In the genomic region with DNA sequence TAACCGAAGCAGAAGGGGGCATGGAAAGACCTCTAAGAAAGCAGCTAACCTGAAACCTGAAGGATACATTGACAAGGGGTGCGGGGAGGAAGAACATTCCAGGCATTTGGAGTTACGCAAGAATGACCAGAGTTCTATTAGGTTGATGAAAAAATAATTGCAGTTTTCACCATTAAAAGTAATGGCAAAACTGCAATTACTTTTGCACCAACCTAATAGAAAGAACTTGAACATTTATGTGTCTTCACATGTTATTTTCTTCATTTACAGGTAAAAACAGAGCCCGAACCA, we compare ENCODE assay signal across 37 cellular contexts.
"Had no signal": no experiment of that assay in that cellular context is flagged by ENCODE, and none has a peak within 500 bp of the region (broad histone marks: within the 10 kb centered on the region; RNA-seq: fewer than 3 reads in every experiment).

No MANE protein-coding gene starts in this region.

- DNase-seq: activated B cell treated with CpG ODN at 0.5 μM for 24 hours; activated CD4-positive, alpha-beta memory T cell treated with anti-CD3 and anti-CD28 coated beads for 36 hours; activated CD4-positive, alpha-beta T cell treated with anti-CD3 and anti-CD28 coated beads for 4 hours; activated CD4-positive, alpha-beta T cell treated with anti-CD3 and anti-CD28 coated beads, Interleukin-2, amount 10 ng/mL, durations not matched to agents 24 days and 14 days; activated CD4-positive, alpha-beta T cell treated with anti-CD3 and anti-CD28 coated beads, Interleukin-2, amount 50 U/mL, for 1 hour; activated CD4-positive, alpha-beta T cell treated with anti-CD3 and anti-CD28 coated beads, Interleukin-2, amount 50 U/mL, for 4 hours; activated CD4-positive, CD25-positive, alpha-beta regulatory T cell treated with anti-CD3 and anti-CD28 coated beads, Interleukin-2, amount 50 U/mL, for 72 hours; activated CD8-positive, alpha-beta memory T cell treated with anti-CD3 and anti-CD28 coated beads, Interleukin-2, amount 50 U/mL, for 4 hours; activated CD8-positive, alpha-beta T cell treated with anti-CD3 and anti-CD28 coated beads for 36 hours; activated effector memory CD4-positive, alpha-beta T cell treated with anti-CD3 and anti-CD28 coated beads, Interleukin-2, amount 50 U/mL, for 16 hours; activated gamma-delta T cell treated with Interleukin-2 at 50 U/mL for 16 hours; activated naive CD4-positive, alpha-beta T cell; activated naive CD4-positive, alpha-beta T cell treated with anti-CD3 and anti-CD28 coated beads for 36 hours; activated naive CD4-positive, alpha-beta T cell treated with anti-CD3 and anti-CD28 coated beads, Interleukin-2, amount 50 U/mL, for 16 hours; activated naive CD8-positive, alpha-beta T cell treated with anti-CD3 and anti-CD28 coated beads for 36 hours; activated T-cell treated with anti-CD3 and anti-CD28 coated beads for 4 hours; activated T-cell treated with anti-CD3 and anti-CD28 coated beads, Interleukin-2, amount 50 U/mL, for 1 hour; activated T-cell treated with anti-CD3 and anti-CD28 coated beads, Interleukin-2, amount 50 U/mL, for 4 hours; activated T-cell treated with anti-CD3 and anti-CD28 coated beads, Interleukin-2, amount 50 U/mL, for 72 hours; adrenal gland; amniotic stem cell; caudate nucleus; T-helper 1 cell; T-helper 2 cell; T-helper 9 cell had no signal

- FAIRE-seq: bronchial epithelial cell, TTC549 had no signal

- H3K27ac Mint-ChIP-seq: activated B cell treated with CpG ODN at 0.5 μM for 24 hours; activated CD4-positive, alpha-beta memory T cell treated with anti-CD3 and anti-CD28 coated beads for 36 hours; activated CD4-positive, alpha-beta T cell treated with anti-CD3 and anti-CD28 coated beads, Interleukin-2, amount 10 ng/mL, durations not matched to agents 24 days and 14 days; activated CD8-positive, alpha-beta T cell treated with anti-CD3 and anti-CD28 coated beads for 36 hours; activated naive CD4-positive, alpha-beta T cell treated with anti-CD3 and anti-CD28 coated beads for 36 hours; activated naive CD4-positive, alpha-beta T cell treated with anti-CD3 and anti-CD28 coated beads, Interleukin-2, amount 50 U/mL, for 72 hours; activated naive CD8-positive, alpha-beta T cell treated with anti-CD3 and anti-CD28 coated beads for 36 hours; activated T-cell treated with anti-CD3 and anti-CD28 coated beads, Interleukin-2, amount 50 U/mL, for 72 hours; activated T-helper 1 cell treated with anti-CD3 and anti-CD28 coated beads, Interleukin-12 subunit alpha, Interleukin-12 subunit beta, Interleukin-2, Interleukin-4 antibody, amounts not matched to agents 30 ng/mL and 10 ng/mL and 1 ng/mL, durations not matched to agents 14 hours and 24 hours and 36 hours; activated T-helper 17 cell treated with anti-CD3 and anti-CD28 coated beads, Interleukin-2, amount 50 U/mL, for 72 hours; brain; T-helper 1 cell treated with Interleukin-12 subunit alpha and Interleukin-12 subunit beta and Interleukin-4 antibody, amounts not matched to agents 30 μg/mL and 1 μg/mL, for 36 hours; T-helper 2 cell treated with Interferon-gamma antibody and Interleukin-4, amounts not matched to agents 5 μg/mL and 100 μg/mL, for 36 hours had no signal

- H3K4me3 ChIP-seq: adrenal gland, ascending aorta, cardiac muscle cell had no signal

- H3K9me3 ChIP-seq: adrenal gland, ascending aorta had no signal

- H3K4me1 ChIP-seq: adrenal gland, ascending aorta had no signal

- H3K9me3 Mint-ChIP-seq: activated B cell treated with CpG ODN at 0.5 μM for 24 hours; activated CD4-positive, alpha-beta memory T cell treated with anti-CD3 and anti-CD28 coated beads for 36 hours; activated CD4-positive, alpha-beta T cell treated with anti-CD3 and anti-CD28 coated beads, Interleukin-2, amount 10 ng/mL, durations not matched to agents 24 days and 14 days; activated CD8-positive, alpha-beta T cell treated with anti-CD3 and anti-CD28 coated beads for 36 hours; activated naive CD4-positive, alpha-beta T cell treated with anti-CD3 and anti-CD28 coated beads for 36 hours; activated naive CD4-positive, alpha-beta T cell treated with anti-CD3 and anti-CD28 coated beads, Interleukin-2, amount 50 U/mL, for 72 hours; activated naive CD8-positive, alpha-beta T cell treated with anti-CD3 and anti-CD28 coated beads for 36 hours; activated T-cell treated with anti-CD3 and anti-CD28 coated beads, Interleukin-2, amount 50 U/mL, for 4 hours; activated T-cell treated with anti-CD3 and anti-CD28 coated beads, Interleukin-2, amount 50 U/mL, for 72 hours; activated T-helper 1 cell treated with anti-CD3 and anti-CD28 coated beads, Interleukin-12 subunit alpha, Interleukin-12 subunit beta, Interleukin-2, Interleukin-4 antibody, amounts not matched to agents 30 ng/mL and 10 ng/mL and 1 ng/mL, durations not matched to agents 14 hours and 24 hours and 36 hours; activated T-helper 17 cell treated with anti-CD3 and anti-CD28 coated beads, Interleukin-2, amount 50 U/mL, for 72 hours; central memory CD8-positive, alpha-beta T cell; T-helper 1 cell treated with Interleukin-12 subunit alpha and Interleukin-12 subunit beta and Interleukin-4 antibody, amounts not matched to agents 30 μg/mL and 1 μg/mL, for 36 hours; T-helper 2 cell treated with Interferon-gamma antibody and Interleukin-4, amounts not matched to agents 5 μg/mL and 100 μg/mL, for 36 hours had no signal

- H3K36me3 ChIP-seq: adrenal gland, ascending aorta, cardiac muscle cell had no signal

- H3K4me1 Mint-ChIP-seq: activated CD4-positive, alpha-beta T cell treated with anti-CD3 and anti-CD28 coated beads, Interleukin-2, amount 10 ng/mL, durations not matched to agents 24 days and 14 days; central memory CD8-positive, alpha-beta T cell had no signal

- H3K36me3 Mint-ChIP-seq: activated CD4-positive, alpha-beta memory T cell treated with anti-CD3 and anti-CD28 coated beads for 36 hours; activated naive CD4-positive, alpha-beta T cell treated with anti-CD3 and anti-CD28 coated beads, Interleukin-2, amount 50 U/mL, for 72 hours; activated naive CD8-positive, alpha-beta T cell treated with anti-CD3 and anti-CD28 coated beads for 36 hours; brain had no signal

- ATAC-seq: activated CD8-positive, alpha-beta T cell treated with anti-CD3 and anti-CD28 coated beads for 36 hours; activated naive CD4-positive, alpha-beta T cell treated with anti-CD3 and anti-CD28 coated beads, Interleukin-2, amount 50 U/mL, for 72 hours; activated T-cell treated with anti-CD3 and anti-CD28 coated beads, Interleukin-2, amount 50 U/mL, for 4 hours; activated T-cell treated with anti-CD3 and anti-CD28 coated beads, Interleukin-2, amount 50 U/mL, for 72 hours; activated T-helper 17 cell treated with anti-CD3 and anti-CD28 coated beads, Interleukin-2, amount 50 U/mL, for 72 hours had no signal

- H3K27me3 Mint-ChIP-seq: brain had no signal

- H3K27me3 ChIP-seq: adrenal gland, ascending aorta, cardiac muscle cell had no signal

- H3K4me3 Mint-ChIP-seq: activated B cell treated with CpG ODN at 0.5 μM for 24 hours; activated CD4-positive, alpha-beta memory T cell treated with anti-CD3 and anti-CD28 coated beads for 36 hours; activated CD4-positive, alpha-beta T cell treated with anti-CD3 and anti-CD28 coated beads, Interleukin-2, amount 10 ng/mL, durations not matched to agents 24 days and 14 days; activated CD8-positive, alpha-beta T cell treated with anti-CD3 and anti-CD28 coated beads for 36 hours; activated naive CD4-positive, alpha-beta T cell treated with anti-CD3 and anti-CD28 coated beads for 36 hours; activated naive CD8-positive, alpha-beta T cell treated with anti-CD3 and anti-CD28 coated beads for 36 hours; activated T-cell treated with anti-CD3 and anti-CD28 coated beads, Interleukin-2, amount 50 U/mL, for 4 hours; activated T-cell treated with anti-CD3 and anti-CD28 coated beads, Interleukin-2, amount 50 U/mL, for 72 hours; activated T-helper 1 cell treated with anti-CD3 and anti-CD28 coated beads, Interleukin-12 subunit alpha, Interleukin-12 subunit beta, Interleukin-2, Interleukin-4 antibody, amounts not matched to agents 30 ng/mL and 10 ng/mL and 1 ng/mL, durations not matched to agents 14 hours and 24 hours and 36 hours; activated T-helper 17 cell treated with anti-CD3 and anti-CD28 coated beads, Interleukin-2, amount 50 U/mL, for 72 hours; brain; central memory CD8-positive, alpha-beta T cell; T-helper 1 cell treated with Interleukin-12 subunit alpha and Interleukin-12 subunit beta and Interleukin-4 antibody, amounts not matched to agents 30 μg/mL and 1 μg/mL, for 36 hours; T-helper 2 cell treated with Interferon-gamma antibody and Interleukin-4, amounts not matched to agents 5 μg/mL and 100 μg/mL, for 36 hours had no signal

- H3K27ac ChIP-seq: adrenal gland, ascending aorta, cardiac muscle cell, VCaP had no signal
